Comparison of ENCODE assay signal across 26 cellular contexts in genomic region chr20:62674370-62674769, GRCh38. TPM values are rescaled to one million over a fixed set of nuclear protein-coding genes. Genes with fewer than 3 reads are reported as not detected.
A peak's percentile ranks its signal among the peaks of the same experiment; 100 is the strongest.
DNase-seq lines count a peak whose midpoint lies in the region; ATAC-seq, FAIRE-seq and TF ChIP-seq lines count a peak whose summit lies in the region.
"Had no signal": no experiment of that assay in that cellular context is flagged by ENCODE, and none has a peak within 500 bp of the region (broad histone marks: within the 10 kb centered on the region; RNA-seq: fewer than 3 reads in every experiment).

No MANE protein-coding gene starts in this region.

- H3K4me3 ChIP-seq in HCT116 (replicated peaks in 1 of 2; ENCODE audit: low read depth in 1 of 2, low read length in 2 of 2) (no peak overlapping the region), Panc1 (ENCODE audit: low read depth in 2 of 2, low read length in 2 of 2) (no peak overlapping the region), hepatocyte (no peak overlapping the region)
- H3K4me3 ChIP-seq: MG63, PC-9 had no signal

- in situ Hi-C loops in Panc1 (cut with HindIII; ENCODE audit: low pct_unique_long_range_greater_than_20kb, low sequenced_read_pairs) = no loop called here

- FAIRE-seq in D721Med (lab: Jason Lieb, UNC) = no peak
- FAIRE-seq: G401.6, GM12891 had no signal

- no peak for TF ChIP-seq RAD21 in HCT116 (IDR thresholded peaks at IDR 0.05; ENCODE audit: low read depth)

- no peak for DNase-seq in activated naive CD4-positive, alpha-beta T cell treated with anti-CD3 and anti-CD28 coated beads, Interleukin-2, amount 50 U/mL, for 72 hours (ENCODE audit: low spot score in 2 of 2)
- no peak for DNase-seq in activated naive CD4-positive, alpha-beta T cell treated with anti-CD3 and anti-CD28 coated beads for 36 hours
- DNase-seq in HCT116 (ENCODE audit: low read depth, low spot score) = no peak
- no peak for DNase-seq in Panc1 (ENCODE audit: low read depth, low spot score)
- DNase-seq in glutamatergic neuron = no peak
- DNase-seq in D721Med (ENCODE audit: insufficient read length, low spot score) = no peak
- no peak for DNase-seq in hepatocyte (ENCODE audit: low spot score)
- DNase-seq in germinal center (ENCODE audit: low spot score) = no peak
- DNase-seq: ACHN; BE2C; CD4-positive, alpha-beta T cell; DMS53; KBM-7; MG63; NCI-H1105 treated with DMSO at 0.1 percent for 48 hours; NCI-H146; NCI-H1930; NCI-H2107; NCI-H524; NCI-H774; PC-9 had no signal

- no peak for TF ChIP-seq CTCF in HCT116 (IDR thresholded peaks at IDR 0.05 in 2 of 3, conservative IDR thresholded peaks at IDR 0.05 in 1 of 3; ENCODE audit: borderline replicate concordance in 1 of 3, insufficient read depth in 1 of 3, low read depth in 2 of 3, low read length in 2 of 3)
- TF ChIP-seq CTCF in Panc1 (IDR thresholded peaks at IDR 0.05) = no peak
- TF ChIP-seq CTCF in glutamatergic neuron (IDR thresholded peaks at IDR 0.05; ENCODE audit: partially characterized antibody, unreplicated experiment) = no peak
- TF ChIP-seq CTCF in D721Med (IDR thresholded peaks at IDR 0.05; ENCODE audit: insufficient read depth, missing control alignments) = no peak
- TF ChIP-seq CTCF in hepatocyte (IDR thresholded peaks at IDR 0.05; ENCODE audit: poor library complexity) = no peak

- CTCF ChIA-PET in activated naive CD4-positive, alpha-beta T cell treated with anti-CD3 and anti-CD28 coated beads for 36 hours (lab: Charles Lee) = no interaction called here
- CTCF ChIA-PET in HCT116 (lab: Charles Lee) (no interaction called here), Panc1 (lab: Charles Lee) (interaction anchor here (0.6 kb wide), 1 partner anchor 34 kb away, joined by 3 read pairs; the partner anchor contains the start of gene NTSR1)

- no peak overlapping the region for H3K9ac ChIP-seq in HCT116 (ENCODE audit: low read length)

- intact Hi-C loops in activated naive CD4-positive, alpha-beta T cell treated with anti-CD3 and anti-CD28 coated beads for 36 hours (cut with micrococcal nuclease) = no loop called here
- intact Hi-C loops in HCT116 (cut with micrococcal nuclease) (no loop called here), Panc1 (cut with micrococcal nuclease; ENCODE audit: unreplicated experiment) (no loop called here)

- no peak overlapping the region for H3K27ac ChIP-seq in HCT116 (ENCODE audit: low read depth, low read length)
- no peak overlapping the region for H3K27ac ChIP-seq in Panc1 (ENCODE audit: low read length)
- H3K27ac ChIP-seq in hepatocyte = no peak overlapping the region
- H3K27ac ChIP-seq: 22Rv1, PC-9, RWPE1 had no signal

- H3K4me1 Mint-ChIP-seq in activated naive CD4-positive, alpha-beta T cell treated with anti-CD3 and anti-CD28 coated beads for 36 hours (ENCODE audit: low read depth) = no peaks in the 10 kb centered on the region
- peaks cover 28% of the 10 kb centered on the region for H3K4me1 Mint-ChIP-seq in glutamatergic neuron (ENCODE audit: low read depth, unreplicated experiment)

- H3K27ac Mint-ChIP-seq in activated naive CD4-positive, alpha-beta T cell treated with anti-CD3 and anti-CD28 coated beads, Interleukin-2, amount 50 U/mL, for 72 hours = no peak overlapping the region
- H3K27ac Mint-ChIP-seq in activated naive CD4-positive, alpha-beta T cell treated with anti-CD3 and anti-CD28 coated beads for 36 hours = no peak overlapping the region
- H3K27ac Mint-ChIP-seq in glutamatergic neuron (ENCODE audit: unreplicated experiment) = peak overlapping the region; percentile 79
- H3K27ac Mint-ChIP-seq: CD4-positive, alpha-beta T cell had no signal

- H3K9me2 ChIP-seq in HCT116 (ENCODE audit: insufficient read depth) (no peaks in the 10 kb centered on the region), hepatocyte (replicated peaks; ENCODE audit: insufficient read depth) (no peaks in the 10 kb centered on the region)

- H3K4me1 ChIP-seq in HCT116 (ENCODE audit: control insufficient read depth in 1 of 2, insufficient read depth in 2 of 2, low read length in 2 of 2) = peaks cover 0 to 10% of the 10 kb centered on the region in 2 experiments; a peak in 1 of 4 replicates
- peaks cover 24% of the 10 kb centered on the region for H3K4me1 ChIP-seq in Panc1 (ENCODE audit: control insufficient read depth, insufficient read depth, low read length)
- H3K4me1 ChIP-seq in hepatocyte (ENCODE audit: insufficient read depth) = peaks cover 2% of the 10 kb centered on the region

- no peak overlapping the region for H2AFZ ChIP-seq in HCT116 (ENCODE audit: low read depth, low read length, poor library complexity, severe bottlenecking)
- H2AFZ ChIP-seq in hepatocyte = no peak overlapping the region
- H2AFZ ChIP-seq: PC-9 had no signal

- H3K36me3 Mint-ChIP-seq in activated naive CD4-positive, alpha-beta T cell treated with anti-CD3 and anti-CD28 coated beads, Interleukin-2, amount 50 U/mL, for 72 hours = no peaks in the 10 kb centered on the region
- H3K36me3 Mint-ChIP-seq in activated naive CD4-positive, alpha-beta T cell treated with anti-CD3 and anti-CD28 coated beads for 36 hours (ENCODE audit: low read depth) = peaks cover 7% of the 10 kb centered on the region
- H3K36me3 Mint-ChIP-seq in glutamatergic neuron (ENCODE audit: unreplicated experiment) = no peaks in the 10 kb centered on the region

- H3K36me3 ChIP-seq in HCT116 (ENCODE audit: control insufficient read depth in 1 of 2, insufficient read depth in 2 of 2, low read length in 2 of 2) (peaks cover 7 to 12% of the 10 kb centered on the region in 2 experiments; a peak in 2 of 4 replicates), Panc1 (ENCODE audit: control insufficient read depth, insufficient read depth, low read length) (peaks cover 3% of the 10 kb centered on the region), hepatocyte (replicated peaks; ENCODE audit: insufficient read depth, low read depth) (no peaks in the 10 kb centered on the region)

- ATAC-seq in activated naive CD4-positive, alpha-beta T cell treated with anti-CD3 and anti-CD28 coated beads, Interleukin-2, amount 50 U/mL, for 72 hours = peak; percentile 3 to 6
- ATAC-seq in HCT116 (peak; percentile 19; the same call in 1 of the 2 replicates), Panc1 (peak; percentile 33)

- H3K4me3 Mint-ChIP-seq in activated naive CD4-positive, alpha-beta T cell treated with anti-CD3 and anti-CD28 coated beads for 36 hours = no peak overlapping the region
- no peak overlapping the region for H3K4me3 Mint-ChIP-seq in glutamatergic neuron (ENCODE audit: unreplicated experiment)
- H3K4me3 Mint-ChIP-seq: CD4-positive, alpha-beta T cell had no signal

- no peaks in the 10 kb centered on the region for H3K9me3 Mint-ChIP-seq in activated naive CD4-positive, alpha-beta T cell treated with anti-CD3 and anti-CD28 coated beads, Interleukin-2, amount 50 U/mL, for 72 hours
- no peaks in the 10 kb centered on the region for H3K9me3 Mint-ChIP-seq in activated naive CD4-positive, alpha-beta T cell treated with anti-CD3 and anti-CD28 coated beads for 36 hours
- peaks cover 8% of the 10 kb centered on the region for H3K9me3 Mint-ChIP-seq in glutamatergic neuron (ENCODE audit: unreplicated experiment)
- H3K9me3 Mint-ChIP-seq: CD4-positive, alpha-beta T cell had no signal

- 94% methylated on average over 11 of the region's 11 CpGs for WGBS in hepatocyte (ENCODE audit: low lambda C conversion rate, missing lambda C conversion rate)

- H4K20me1 ChIP-seq in HCT116 (ENCODE audit: insufficient read depth) = no peaks in the 10 kb centered on the region
- no peaks in the 10 kb centered on the region for H4K20me1 ChIP-seq in hepatocyte (ENCODE audit: insufficient read depth, poor library complexity, severe bottlenecking)

- POLR2A ChIA-PET in HCT116 (lab: Charles Lee) = no interaction called here
- POLR2A ChIA-PET in Panc1 (lab: Charles Lee) = no interaction called here

- H3K27me3 ChIP-seq in HCT116 (ENCODE audit: insufficient read depth, low read length) (no peaks in the 10 kb centered on the region), Panc1 (ENCODE audit: control insufficient read depth, insufficient read depth, low read length) (no peaks in the 10 kb centered on the region), hepatocyte (no peaks in the 10 kb centered on the region)
- H3K27me3 ChIP-seq: BE2C, MG63 had no signal

- TF ChIP-seq POLR2A in HCT116 (IDR thresholded peaks at IDR 0.05; ENCODE audit: borderline replicate concordance, extremely low read depth, insufficient read depth, insufficient read length) = no peak

- H3K79me2 ChIP-seq in HCT116 (ENCODE audit: insufficient read depth, low read length) (no peaks in the 10 kb centered on the region), hepatocyte (no peaks in the 10 kb centered on the region)

- H3K9me3 ChIP-seq in HCT116 (ENCODE audit: control insufficient read depth in 1 of 2, insufficient read depth in 1 of 2, low read depth in 1 of 2, low read length in 2 of 2) (no peaks in the 10 kb centered on the region), Panc1 (ENCODE audit: control insufficient read depth, insufficient read depth, low read depth, low read length) (no peaks in the 10 kb centered on the region), hepatocyte (ENCODE audit: low read depth) (no peaks in the 10 kb centered on the region)
- H3K9me3 ChIP-seq: BE2C, MG63 had no signal

- BruUV-seq in HCT116 (replicated peaks; lab: Mats Ljungman, UMichigan) = no TSS peak
- BruUV-seq in Panc1 (replicated peaks; lab: Mats Ljungman, UMichigan) = no TSS peak

- H3K27me3 Mint-ChIP-seq in activated naive CD4-positive, alpha-beta T cell treated with anti-CD3 and anti-CD28 coated beads for 36 hours (ENCODE audit: low read depth) = no peaks in the 10 kb centered on the region
- peaks cover 11% of the 10 kb centered on the region for H3K27me3 Mint-ChIP-seq in glutamatergic neuron (ENCODE audit: unreplicated experiment)
- H3K27me3 Mint-ChIP-seq: CD4-positive, alpha-beta T cell had no signal

- H3K4me2 ChIP-seq in HCT116 (ENCODE audit: low read length) (no peak overlapping the region), hepatocyte (no peak overlapping the region)
- H3K4me2 ChIP-seq: PC-9 had no signal

- RAD21 ChIA-PET in HCT116 (lab: Charles Lee; ENCODE audit: low non-redundant PET in 1 of 2, low total read pairs in 2 of 2, uncharacterized antibody in 2 of 2, unreplicated experiment in 2 of 2) = no interaction called here

RNA-seq across cellular contexts. Expression of gene SLCO4A1, which starts 32.1 kb away (rescaled TPM):
- total RNA-seq in activated naive CD4-positive, alpha-beta T cell treated with anti-CD3 and anti-CD28 coated beads, Interleukin-2, amount 50 U/mL, for 72 hours = 10 to 100 TPM; 39.3 to 44.4 TPM
- 10 to 100 TPM; 22.4 to 22.6 TPM for total RNA-seq in activated naive CD4-positive, alpha-beta T cell treated with anti-CD3 and anti-CD28 coated beads for 36 hours
- total RNA-seq in HCT116 (2021; ENCODE audit: unreplicated experiment) = 107 TPM
- polyA plus RNA-seq in HCT116 (2012) = 119 and 125 TPM in 2 replicates
- total RNA-seq in Panc1 (2021; ENCODE audit: unreplicated experiment) = 167 TPM
- polyA plus RNA-seq in Panc1 (2012; ENCODE audit: insufficient read length) = 145 TPM
- 26.5 TPM for total RNA-seq in glutamatergic neuron (ENCODE audit: unreplicated experiment)
- 25.8 and 26.7 TPM in 2 replicates for total RNA-seq in hepatocyte
- 87.3 and 99.0 TPM in 2 replicates for polyA plus RNA-seq in hepatocyte

RNA-seq across cellular contexts. Expression of gene NTSR1, which starts 34.3 kb away (rescaled TPM):
- not detected for total RNA-seq in activated naive CD4-positive, alpha-beta T cell treated with anti-CD3 and anti-CD28 coated beads, Interleukin-2, amount 50 U/mL, for 72 hours
- total RNA-seq in activated naive CD4-positive, alpha-beta T cell treated with anti-CD3 and anti-CD28 coated beads for 36 hours = not detected
- total RNA-seq in HCT116 (2021; ENCODE audit: unreplicated experiment) (187 TPM), Panc1 (2021; ENCODE audit: unreplicated experiment) (44.1 TPM), glutamatergic neuron (ENCODE audit: unreplicated experiment) (4.0 TPM), hepatocyte (0.08 and 0.37 TPM in 2 replicates)
- polyA plus RNA-seq in HCT116 (2012) = 139 and 172 TPM in 2 replicates
- polyA plus RNA-seq in Panc1 (2012; ENCODE audit: insufficient read length) = 73.6 TPM
- 0.09 TPM in 1 of 2 replicates, not detected in the other for polyA plus RNA-seq in hepatocyte
- total RNA-seq: H4 had no signal
